Comparison of ENCODE assay signal across 18 cellular contexts in genomic region chr10:89992575-89992974, GRCh38.
"Had no signal": no experiment of that assay in that cellular context is flagged by ENCODE, and none has a peak within 500 bp of the region (broad histone marks: within the 10 kb centered on the region; RNA-seq: fewer than 3 reads in every experiment).

No MANE protein-coding gene starts in this region.

- H3K9me3 ChIP-seq: thyroid gland had no signal

- H3K4me3 ChIP-seq: right atrium auricular region, thyroid gland had no signal

- H3K4me1 Mint-ChIP-seq: nephron progenitor cell had no signal

- H3K27me3 Mint-ChIP-seq: progenitor cell of endocrine pancreas; stimulated activated naive B cell treated with anti-CD40 and anti-IgM and Interleukin-4, amounts not matched to agents 10 μg/mL and 1 μg/mL and 100 μg/mL, for 72 hours had no signal

- H3K36me3 ChIP-seq: right atrium auricular region, thyroid gland had no signal

- H3K4me3 Mint-ChIP-seq: nephron progenitor cell; stimulated activated naive B cell treated with anti-CD40 and anti-IgM and Interleukin-4, amounts not matched to agents 10 μg/mL and 1 μg/mL and 100 μg/mL, for 72 hours had no signal

- ATAC-seq: stimulated activated naive B cell treated with anti-CD40 and anti-IgM and Interleukin-4, amounts not matched to agents 10 μg/mL and 1 μg/mL and 100 μg/mL, for 72 hours had no signal

- DNase-seq: activated CD4-positive, alpha-beta T cell treated with anti-CD3 and anti-CD28 coated beads for 1 hour; activated CD4-positive, alpha-beta T cell treated with anti-CD3 and anti-CD28 coated beads, Interleukin-2, amount 50 U/mL, for 4 hours; activated naive CD4-positive, alpha-beta T cell; activated T-cell treated with anti-CD3 and anti-CD28 coated beads for 4 hours; anterior cingulate cortex; cerebellar nuclear complex; effector memory CD4-positive, alpha-beta T cell; foreskin melanocyte; kidney glomerular epithelial cell; nephron progenitor cell; occipital lobe; stimulated activated CD4-positive, alpha-beta T cell treated with anti-CD3 and anti-CD28 coated beads, Interleukin-15, amount 100 ng/mL, for 24 hours; stimulated activated CD4-positive, alpha-beta T cell treated with anti-CD3 and anti-CD28 coated beads, Interleukin-4, amount 100 ng/mL, for 1 hour; stimulated activated naive B cell treated with anti-CD40 and anti-IgM and Interleukin-4, amounts not matched to agents 10 μg/mL and 1 μg/mL and 100 μg/mL, for 72 hours; thyroid gland had no signal

- H3K27ac ChIP-seq: epithelial cell of prostate, right atrium auricular region, thyroid gland had no signal

- H3K27me3 ChIP-seq: right atrium auricular region, thyroid gland had no signal

- H3K4me1 ChIP-seq: right atrium auricular region, thyroid gland had no signal

- H3K27ac Mint-ChIP-seq: nephron progenitor cell; progenitor cell of endocrine pancreas; stimulated activated naive B cell treated with anti-CD40 and anti-IgM and Interleukin-4, amounts not matched to agents 10 μg/mL and 1 μg/mL and 100 μg/mL, for 72 hours had no signal
